Comparison of ENCODE assay signal across 10 cellular contexts in the genomic region with DNA sequence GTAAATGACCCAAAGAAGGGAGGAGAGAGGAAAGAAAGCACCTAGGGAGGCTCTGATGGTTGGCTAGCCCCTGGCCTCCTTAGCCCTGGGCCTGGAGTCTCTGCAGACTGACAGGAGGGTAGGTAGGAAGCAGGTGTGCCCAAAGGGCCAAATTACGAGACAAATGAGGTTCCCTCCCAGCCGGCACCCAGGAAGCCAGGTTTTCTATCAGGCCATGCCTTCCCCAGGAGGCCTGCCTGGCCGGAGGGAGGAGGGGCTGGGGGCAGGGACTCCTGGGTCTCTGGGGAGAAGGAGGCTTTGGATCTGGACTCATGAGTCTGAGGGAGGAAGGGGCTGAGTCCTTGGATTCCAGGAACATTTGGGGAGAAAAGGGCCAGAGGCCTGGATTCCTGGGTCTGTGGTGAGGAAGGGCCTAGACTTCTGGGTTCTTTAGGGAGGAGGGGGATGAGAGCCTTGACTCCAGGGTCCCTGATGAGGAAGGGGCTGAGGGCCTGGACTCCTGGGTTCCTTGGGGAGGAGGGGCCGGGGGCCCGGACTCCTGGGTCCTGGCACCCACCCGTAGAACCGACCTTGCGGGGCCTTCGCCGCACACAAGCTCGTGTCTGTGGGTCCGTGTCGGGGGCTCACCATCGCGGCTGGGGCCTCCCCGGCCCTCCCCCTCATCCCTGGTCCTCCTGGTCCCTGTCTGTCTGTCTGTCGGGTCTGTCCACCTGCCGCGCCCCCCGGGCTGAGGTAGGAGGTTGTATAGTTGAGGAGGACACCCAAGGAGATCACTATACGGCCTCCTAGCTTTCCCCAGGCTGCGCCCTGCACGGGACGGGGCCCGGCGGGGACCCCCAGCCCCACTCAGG. TPM values are rescaled to one million over a fixed set of nuclear protein-coding genes. Genes with fewer than 3 reads are reported as not detected.
DNase-seq lines count a peak whose midpoint lies in the region; ATAC-seq and TF ChIP-seq lines count a peak whose summit lies in the region.
"Had no signal": no experiment of that assay in that cellular context is flagged by ENCODE, and none has a peak within 500 bp of the region (broad histone marks: within the 10 kb centered on the region; RNA-seq: fewer than 3 reads in every experiment).

No MANE protein-coding gene starts in this region.

- H4K12ac ChIP-seq in trophoblast cell (ENCODE audit: low read depth, low read length) = no peak overlapping the region

- H3K23ac ChIP-seq in trophoblast cell (ENCODE audit: low read length) = no peak overlapping the region

- H3K4me2 ChIP-seq in fibroblast of lung (ENCODE audit: extremely low read depth, insufficient read depth, low read length) (peak overlapping the region; percentile 93), trophoblast cell (ENCODE audit: low read length) (peak overlapping the region; percentile 61)

- H3K27ac ChIP-seq in Panc1 (ENCODE audit: low read length) = peak overlapping the region; percentile 34; the same call in 1 of the 2 replicates
- no peak overlapping the region for H3K27ac ChIP-seq in fibroblast of lung (ENCODE audit: insufficient read depth, low read length)
- H3K27ac ChIP-seq in trophoblast cell (ENCODE audit: low read depth, low read length) = peak overlapping the region; percentile 6

- no peak overlapping the region for H2AK5ac ChIP-seq in trophoblast cell (ENCODE audit: low read length)

- BruUV-seq in Panc1 (replicated peaks; lab: Mats Ljungman, UMichigan) = no TSS peak

- intact Hi-C loops in Panc1 (cut with micrococcal nuclease; ENCODE audit: unreplicated experiment) = no loop called here

- peak overlapping the region; percentile 50 for H3K14ac ChIP-seq in trophoblast cell (ENCODE audit: low read length)

- peak overlapping the region; percentile 34 for H2BK5ac ChIP-seq in trophoblast cell (ENCODE audit: low read depth, low read length, poor library complexity)

- TF ChIP-seq CTCF in AG09309 (IDR thresholded peaks at IDR 0.05; ENCODE audit: control insufficient read depth, insufficient read depth, low read depth, low read length, missing control alignments) (no peak), Panc1 (IDR thresholded peaks at IDR 0.05) (no peak), fibroblast of lung (conservative IDR thresholded peaks at IDR 0.05 in 1 of 2, IDR thresholded peaks at IDR 0.05 in 1 of 2; ENCODE audit: low read depth in 1 of 2, low read length in 2 of 2) (no peak)

- H3K4me3 ChIP-seq in AG09309 (ENCODE audit: control insufficient read depth, low read depth, low read length) = peak overlapping the region; percentile 92
- H3K4me3 ChIP-seq in Panc1 (ENCODE audit: low read depth in 2 of 2, low read length in 2 of 2) = peak overlapping the region; percentile 70 to 76
- H3K4me3 ChIP-seq in fibroblast of lung (replicated peaks in 1 of 4; ENCODE audit: control extremely low read depth in 1 of 4, insufficient read depth in 1 of 4, low read depth in 3 of 4, low read length in 4 of 4) = peak overlapping the region; percentile 30 to 98 (median 75)
- H3K4me3 ChIP-seq in trophoblast cell (ENCODE audit: low read depth, low read length) = peak overlapping the region; percentile 44

- CTCF ChIA-PET in Panc1 (lab: Charles Lee) = no interaction called here

- H4K8ac ChIP-seq in trophoblast cell (ENCODE audit: low read depth, low read length) = peak overlapping the region; percentile 23

- H2BK12ac ChIP-seq in trophoblast cell (ENCODE audit: low read length) = no peak overlapping the region

- H3K9ac ChIP-seq in fibroblast of lung (ENCODE audit: insufficient read depth, low read length) (peak overlapping the region; percentile 53), trophoblast cell (ENCODE audit: low read length) (peak overlapping the region; percentile 30)

- H3K36me3 ChIP-seq in Panc1 (ENCODE audit: control insufficient read depth, insufficient read depth, low read length) = no peaks in the 10 kb centered on the region; the same call in 1 of the 2 replicates
- H3K36me3 ChIP-seq in fibroblast of lung (ENCODE audit: control insufficient read depth, insufficient read depth, low read length) = peaks cover 21% of the 10 kb centered on the region
- H3K36me3 ChIP-seq in trophoblast cell (ENCODE audit: control insufficient read depth in 1 of 2, insufficient read depth in 2 of 2, low read length in 2 of 2) = peaks cover 45 to 52% of the 10 kb centered on the region in 2 experiments

- H3K79me2 ChIP-seq in fibroblast of lung (ENCODE audit: control insufficient read depth, insufficient read depth, low read length) (peaks cover 68% of the 10 kb centered on the region), trophoblast cell (ENCODE audit: control insufficient read depth, insufficient read depth, low read length, poor library complexity) (peaks cover 55% of the 10 kb centered on the region)

- H2AFZ ChIP-seq in fibroblast of lung (ENCODE audit: low read length) (no peak overlapping the region), trophoblast cell (ENCODE audit: insufficient read depth, low read length, poor library complexity) (no peak overlapping the region)

- H3K4ac ChIP-seq in trophoblast cell (ENCODE audit: low read depth, low read length) = peak overlapping the region; percentile 87

- H3K79me1 ChIP-seq in trophoblast cell (ENCODE audit: low read length) = peaks cover 39% of the 10 kb centered on the region

- in situ Hi-C loops in Panc1 (cut with HindIII; ENCODE audit: low pct_unique_long_range_greater_than_20kb, low sequenced_read_pairs) = no loop called here

- H3K9me3 ChIP-seq in Panc1 (ENCODE audit: control insufficient read depth, insufficient read depth, low read depth, low read length) (no peaks in the 10 kb centered on the region), fibroblast of lung (ENCODE audit: control insufficient read depth, insufficient read depth, low read depth, low read length) (no peaks in the 10 kb centered on the region), trophoblast cell (ENCODE audit: insufficient read depth, low read depth, low read length) (no peaks in the 10 kb centered on the region)

- H3K27me3 ChIP-seq in Panc1 (ENCODE audit: control insufficient read depth, insufficient read depth, low read length) = no peaks in the 10 kb centered on the region
- no peaks in the 10 kb centered on the region for H3K27me3 ChIP-seq in fibroblast of lung (ENCODE audit: control insufficient read depth, insufficient read depth, low read length)
- no peaks in the 10 kb centered on the region for H3K27me3 ChIP-seq in trophoblast cell (ENCODE audit: insufficient read depth, low read length)

- no peaks in the 10 kb centered on the region for H4K20me1 ChIP-seq in fibroblast of lung (ENCODE audit: control insufficient read depth, extremely low read depth, insufficient read depth, low read length)

- WGBS in trophoblast cell (ENCODE audit: extremely low coverage, insufficient coverage, insufficient read length) = no CpG with 5 or more reads among the region's 26 CpGs

- POLR2A ChIA-PET in Panc1 (lab: Charles Lee) = no interaction called here

- H3K18ac ChIP-seq in trophoblast cell (ENCODE audit: low read length) = peak overlapping the region; percentile 42

- no peak for ATAC-seq in Panc1
- no peak for ATAC-seq in HG02642 (IDR thresholded peaks at IDR 0.05; ENCODE audit: poor library complexity, unreplicated experiment)
- ATAC-seq in GM19023 (IDR thresholded peaks at IDR 0.05; ENCODE audit: unreplicated experiment) = no peak
- no peak for ATAC-seq in GM18867 (IDR thresholded peaks at IDR 0.05; ENCODE audit: unreplicated experiment)

- H2BK120ac ChIP-seq in trophoblast cell (ENCODE audit: insufficient read depth, low read length, poor library complexity) = no peak overlapping the region

- H3K4me1 ChIP-seq in Panc1 (ENCODE audit: control insufficient read depth, insufficient read depth, low read length) (peaks cover 15% of the 10 kb centered on the region), fibroblast of lung (ENCODE audit: control insufficient read depth, extremely low read depth, insufficient read depth, low read length) (peaks cover 14% of the 10 kb centered on the region), trophoblast cell (ENCODE audit: control insufficient read depth in 1 of 2, insufficient read depth in 2 of 2, low read length in 2 of 2) (peaks cover 18 to 25% of the 10 kb centered on the region in 2 experiments)

- H4K91ac ChIP-seq in trophoblast cell (ENCODE audit: low read depth, low read length) = peak overlapping the region; percentile 99

- DNase-seq in AG09309 (ENCODE audit: low read depth) (no peak), Panc1 (ENCODE audit: low read depth, low spot score) (no peak), fibroblast of lung (ENCODE audit: low read depth in 2 of 2) (no peak), trophoblast cell (no peak), SHP77 (lab: John Stamatoyannopoulos, UW) (no peak)
- DNase-seq: activated effector memory CD4-positive, alpha-beta T cell treated with Interleukin-2 at 50 U/mL for 16 hours; naive B cell had no signal

RNA-seq across cellular contexts. Expression of gene SPACA6, which starts 0.8 kb away (rescaled TPM):
- total RNA-seq in Panc1 (2021; ENCODE audit: unreplicated experiment) (14.3 TPM), fibroblast of lung (5.1 and 8.6 TPM in 2 replicates)
- polyA plus RNA-seq in Panc1 (2012; ENCODE audit: insufficient read length) = 5.8 TPM
- 2.8 and 5.5 TPM in 2 replicates for polyA plus RNA-seq in fibroblast of lung
- 7.4 and 10.0 TPM in 2 replicates for polyA plus RNA-seq in fibroblast of lung (2012)
- 8.7 and 12.1 TPM in 2 replicates for polyA minus RNA-seq in fibroblast of lung (ENCODE audit: low replicate concordance)
- polyA plus RNA-seq in trophoblast cell (2013) = 21.7 and 24.5 TPM in 2 replicates

RNA-seq across cellular contexts. Expression of gene HAS1, which starts 31.5 kb away (rescaled TPM):
- total RNA-seq in Panc1 (2021; ENCODE audit: unreplicated experiment) = not detected
- not detected for polyA plus RNA-seq in Panc1 (2012; ENCODE audit: insufficient read length)
- not detected in 2 replicates for total RNA-seq in fibroblast of lung
- not detected in 2 replicates for polyA plus RNA-seq in fibroblast of lung
- polyA plus RNA-seq in fibroblast of lung (2012) = not detected in 2 replicates
- polyA minus RNA-seq in fibroblast of lung (ENCODE audit: low replicate concordance) = not detected in 2 replicates
- 0.08 and 0.18 TPM in 2 replicates for polyA plus RNA-seq in trophoblast cell (2013)

RNA-seq across cellular contexts. Expression of gene SIGLEC14, which starts 45.7 kb away (rescaled TPM):
- total RNA-seq in Panc1 (2021; ENCODE audit: unreplicated experiment) = not detected
- polyA plus RNA-seq in Panc1 (2012; ENCODE audit: insufficient read length) = not detected
- not detected in 2 replicates for total RNA-seq in fibroblast of lung
- not detected in 2 replicates for polyA plus RNA-seq in fibroblast of lung
- polyA plus RNA-seq in fibroblast of lung (2012) = not detected in 2 replicates
- polyA minus RNA-seq in fibroblast of lung (ENCODE audit: low replicate concordance) = not detected in 2 replicates
- polyA plus RNA-seq in trophoblast cell (2013) = 1.0 TPM in 2 replicates

RNA-seq across cellular contexts. Expression of gene FPR1, which starts 59.4 kb away (rescaled TPM):
- total RNA-seq in Panc1 (2021; ENCODE audit: unreplicated experiment) (not detected), fibroblast of lung (not detected in 2 replicates)
- not detected for polyA plus RNA-seq in Panc1 (2012; ENCODE audit: insufficient read length)
- polyA plus RNA-seq in fibroblast of lung = 0.14 TPM in 1 of 2 replicates, not detected in the other
- not detected in 2 replicates for polyA plus RNA-seq in fibroblast of lung (2012)
- not detected in 2 replicates for polyA minus RNA-seq in fibroblast of lung (ENCODE audit: low replicate concordance)
- 0.18 and 0.22 TPM in 2 replicates for polyA plus RNA-seq in trophoblast cell (2013)
